In genomic region chr14:69580009-69580577, GRCh38 we compare ENCODE assay signal across 1 cellular context.
TF ChIP-seq lines count a peak whose summit lies in the region.

No MANE protein-coding gene starts in this region.

TF ChIP-seq in HepG2, 621 proteins besides CTCF, POLR2A, EP300 and RAD21 (continued from another document and continues in another):
- TF ChIP-seq THAP8 (CRISPR knock-in tag; IDR thresholded peaks at IDR 0.05; ENCODE audit: borderline replicate concordance) (no peak), ELF1 (CRISPR knock-in tag; IDR thresholded peaks at IDR 0.05) (no peak), TEAD3 (CRISPR knock-in tag; optimal IDR thresholded peaks at IDR 0.05; ENCODE audit: borderline replicate concordance) (peak; percentile 42), ZNF672 (CRISPR knock-in tag; IDR thresholded peaks at IDR 0.05) (no peak), MIER3 (CRISPR knock-in tag; IDR thresholded peaks at IDR 0.05; ENCODE audit: borderline replicate concordance) (0 out of 2 replicates have a peak, but pooled peaks have one; percentile 68), MNT (IDR thresholded peaks at IDR 0.05) (peak; percentile 5; the same call in 1 of the 2 replicates), ZNF143 (CRISPR knock-in tag; IDR thresholded peaks at IDR 0.05) (no peak), FOXP1 (IDR thresholded peaks at IDR 0.05) (peak; percentile 61; the same call in 1 of the 2 replicates), FOXP1 (CRISPR knock-in tag; IDR thresholded peaks at IDR 0.05) (peak; percentile 78), TP53 (CRISPR knock-in tag; conservative IDR thresholded peaks at IDR 0.05) (no peak), ZFYVE20 (CRISPR knock-in tag; IDR thresholded peaks at IDR 0.05; ENCODE audit: borderline replicate concordance, low read depth) (no peak), TBX2 (CRISPR knock-in tag; IDR thresholded peaks at IDR 0.05; ENCODE audit: borderline replicate concordance) (peak; percentile 91), ZNF780A (CRISPR knock-in tag; IDR thresholded peaks at IDR 0.05) (0 out of 2 replicates have a peak, but pooled peaks have one; percentile 42), SMARCC2 (IDR thresholded peaks at IDR 0.05) (no peak), SMYD3 (CRISPR knock-in tag; IDR thresholded peaks at IDR 0.05) (no peak), ZBTB2 (CRISPR knock-in tag; IDR thresholded peaks at IDR 0.05; ENCODE audit: low read depth) (no peak), ATF7-NPFF (CRISPR knock-in tag; IDR thresholded peaks at IDR 0.05; ENCODE audit: low read depth) (no peak), TFDP2 (CRISPR knock-in tag; IDR thresholded peaks at IDR 0.05) (0 out of 2 replicates have a peak, but pooled peaks have one; percentile 18), ZNF563 (CRISPR knock-in tag; IDR thresholded peaks at IDR 0.05) (no peak), PHF20 (CRISPR knock-in tag; IDR thresholded peaks at IDR 0.05) (no peak), CCDC6 (CRISPR knock-in tag; IDR thresholded peaks at IDR 0.05) (no peak), JARID2 (CRISPR knock-in tag; IDR thresholded peaks at IDR 0.05; ENCODE audit: insufficient replicate concordance) (no peak), ZFX (CRISPR knock-in tag; IDR thresholded peaks at IDR 0.05; ENCODE audit: low read depth) (peak; percentile 32; the same call in 1 of the 2 replicates), ZBTB49 (CRISPR knock-in tag; IDR thresholded peaks at IDR 0.05; ENCODE audit: borderline replicate concordance) (no peak), ELF3 (CRISPR knock-in tag; IDR thresholded peaks at IDR 0.05) (peak; percentile 50; the same call in 1 of the 2 replicates), RCOR2 (CRISPR knock-in tag; IDR thresholded peaks at IDR 0.05) (no peak), ZNF331 (CRISPR knock-in tag; IDR thresholded peaks at IDR 0.05) (peak; percentile 77; the same call in 1 of the 2 replicates), POLR2AphosphoS2 (IDR thresholded peaks at IDR 0.05; ENCODE audit: low read depth, low read length) (no peak), POLR2G (IDR thresholded peaks at IDR 0.05; ENCODE audit: low read depth, low read length) (no peak), TBX3 (IDR thresholded peaks at IDR 0.05; ENCODE audit: borderline replicate concordance) (peak; percentile 58; the same call in 1 of the 2 replicates), ZNF124 (CRISPR knock-in tag; IDR thresholded peaks at IDR 0.05) (peak; percentile 64; the same call in 1 of the 2 replicates), MED1 (CRISPR knock-in tag; IDR thresholded peaks at IDR 0.05) (peak; percentile 41; the same call in 1 of the 2 replicates), ZNF431 (CRISPR knock-in tag; IDR thresholded peaks at IDR 0.05; ENCODE audit: borderline replicate concordance, low read depth) (no peak), STAT5B (CRISPR knock-in tag; IDR thresholded peaks at IDR 0.05) (no peak), KLF15 (CRISPR knock-in tag; IDR thresholded peaks at IDR 0.05; ENCODE audit: borderline replicate concordance) (no peak), ZNF142 (CRISPR knock-in tag; IDR thresholded peaks at IDR 0.05) (no peak), ZNF543 (CRISPR knock-in tag; IDR thresholded peaks at IDR 0.05) (no peak)
- TF ChIP-seq, protein P1, sequence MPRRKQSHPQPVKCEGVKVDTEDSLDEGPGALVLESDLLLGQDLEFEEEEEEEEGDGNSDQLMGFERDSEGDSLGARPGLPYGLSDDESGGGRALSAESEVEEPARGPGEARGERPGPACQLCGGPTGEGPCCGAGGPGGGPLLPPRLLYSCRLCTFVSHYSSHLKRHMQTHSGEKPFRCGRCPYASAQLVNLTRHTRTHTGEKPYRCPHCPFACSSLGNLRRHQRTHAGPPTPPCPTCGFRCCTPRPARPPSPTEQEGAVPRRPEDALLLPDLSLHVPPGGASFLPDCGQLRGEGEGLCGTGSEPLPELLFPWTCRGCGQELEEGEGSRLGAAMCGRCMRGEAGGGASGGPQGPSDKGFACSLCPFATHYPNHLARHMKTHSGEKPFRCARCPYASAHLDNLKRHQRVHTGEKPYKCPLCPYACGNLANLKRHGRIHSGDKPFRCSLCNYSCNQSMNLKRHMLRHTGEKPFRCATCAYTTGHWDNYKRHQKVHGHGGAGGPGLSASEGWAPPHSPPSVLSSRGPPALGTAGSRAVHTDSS (CRISPR knock-in tag; conservative IDR thresholded peaks at IDR 0.05) = no peak
- TF ChIP-seq, protein P2, sequence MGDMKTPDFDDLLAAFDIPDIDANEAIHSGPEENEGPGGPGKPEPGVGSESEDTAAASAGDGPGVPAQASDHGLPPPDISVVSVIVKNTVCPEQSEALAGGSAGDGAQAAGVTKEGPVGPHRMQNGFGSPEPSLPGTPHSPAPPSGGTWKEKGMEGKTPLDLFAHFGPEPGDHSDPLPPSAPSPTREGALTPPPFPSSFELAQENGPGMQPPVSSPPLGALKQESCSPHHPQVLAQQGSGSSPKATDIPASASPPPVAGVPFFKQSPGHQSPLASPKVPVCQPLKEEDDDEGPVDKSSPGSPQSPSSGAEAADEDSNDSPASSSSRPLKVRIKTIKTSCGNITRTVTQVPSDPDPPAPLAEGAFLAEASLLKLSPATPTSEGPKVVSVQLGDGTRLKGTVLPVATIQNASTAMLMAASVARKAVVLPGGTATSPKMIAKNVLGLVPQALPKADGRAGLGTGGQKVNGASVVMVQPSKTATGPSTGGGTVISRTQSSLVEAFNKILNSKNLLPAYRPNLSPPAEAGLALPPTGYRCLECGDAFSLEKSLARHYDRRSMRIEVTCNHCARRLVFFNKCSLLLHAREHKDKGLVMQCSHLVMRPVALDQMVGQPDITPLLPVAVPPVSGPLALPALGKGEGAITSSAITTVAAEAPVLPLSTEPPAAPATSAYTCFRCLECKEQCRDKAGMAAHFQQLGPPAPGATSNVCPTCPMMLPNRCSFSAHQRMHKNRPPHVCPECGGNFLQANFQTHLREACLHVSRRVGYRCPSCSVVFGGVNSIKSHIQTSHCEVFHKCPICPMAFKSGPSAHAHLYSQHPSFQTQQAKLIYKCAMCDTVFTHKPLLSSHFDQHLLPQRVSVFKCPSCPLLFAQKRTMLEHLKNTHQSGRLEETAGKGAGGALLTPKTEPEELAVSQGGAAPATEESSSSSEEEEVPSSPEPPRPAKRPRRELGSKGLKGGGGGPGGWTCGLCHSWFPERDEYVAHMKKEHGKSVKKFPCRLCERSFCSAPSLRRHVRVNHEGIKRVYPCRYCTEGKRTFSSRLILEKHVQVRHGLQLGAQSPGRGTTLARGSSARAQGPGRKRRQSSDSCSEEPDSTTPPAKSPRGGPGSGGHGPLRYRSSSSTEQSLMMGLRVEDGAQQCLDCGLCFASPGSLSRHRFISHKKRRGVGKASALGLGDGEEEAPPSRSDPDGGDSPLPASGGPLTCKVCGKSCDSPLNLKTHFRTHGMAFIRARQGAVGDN (CRISPR knock-in tag; IDR thresholded peaks at IDR 0.05) = no peak
- TF ChIP-seq, protein P3, sequence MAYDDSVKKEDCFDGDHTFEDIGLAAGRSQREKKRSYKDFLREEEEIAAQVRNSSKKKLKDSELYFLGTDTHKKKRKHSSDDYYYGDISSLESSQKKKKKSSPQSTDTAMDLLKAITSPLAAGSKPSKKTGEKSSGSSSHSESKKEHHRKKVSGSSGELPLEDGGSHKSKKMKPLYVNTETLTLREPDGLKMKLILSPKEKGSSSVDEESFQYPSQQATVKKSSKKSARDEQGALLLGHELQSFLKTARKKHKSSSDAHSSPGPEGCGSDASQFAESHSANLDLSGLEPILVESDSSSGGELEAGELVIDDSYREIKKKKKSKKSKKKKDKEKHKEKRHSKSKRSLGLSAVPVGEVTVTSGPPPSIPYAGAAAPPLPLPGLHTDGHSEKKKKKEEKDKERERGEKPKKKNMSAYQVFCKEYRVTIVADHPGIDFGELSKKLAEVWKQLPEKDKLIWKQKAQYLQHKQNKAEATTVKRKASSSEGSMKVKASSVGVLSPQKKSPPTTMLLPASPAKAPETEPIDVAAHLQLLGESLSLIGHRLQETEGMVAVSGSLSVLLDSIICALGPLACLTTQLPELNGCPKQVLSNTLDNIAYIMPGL (CRISPR knock-in tag; IDR thresholded peaks at IDR 0.05; ENCODE audit: borderline replicate concordance in 1 of 2, low read depth in 1 of 2) = peak; percentile 69 to 71; a peak in 3 of 4 replicates
- TF ChIP-seq, protein P4, sequence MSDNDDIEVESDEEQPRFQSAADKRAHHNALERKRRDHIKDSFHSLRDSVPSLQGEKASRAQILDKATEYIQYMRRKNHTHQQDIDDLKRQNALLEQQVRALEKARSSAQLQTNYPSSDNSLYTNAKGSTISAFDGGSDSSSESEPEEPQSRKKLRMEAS (IDR thresholded peaks at IDR 0.05) = no peak
